10 cellular contexts compared by ENCODE assay signal in genomic region chr5:61534481-61535267, GRCh38.
DNase-seq lines count a peak whose midpoint lies in the region; ATAC-seq lines count a peak whose summit lies in the region.
"Had no signal": no experiment of that assay in that cellular context is flagged by ENCODE, and none has a peak within 500 bp of the region (broad histone marks: within the 10 kb centered on the region; RNA-seq: fewer than 3 reads in every experiment).

No MANE protein-coding gene starts in this region.

- ATAC-seq in activated CD4-positive, CD25-positive, alpha-beta regulatory T cell treated with anti-CD3 and anti-CD28 coated beads, Interleukin-2, amount 50 U/mL, for 24 hours = peak; percentile 59 to 66
- ATAC-seq in GM21717 (IDR thresholded peaks at IDR 0.05; ENCODE audit: unreplicated experiment) = peak; percentile 86
- peak; percentile 89 for ATAC-seq in HG03442 (IDR thresholded peaks at IDR 0.05; ENCODE audit: unreplicated experiment)
- ATAC-seq in natural killer cell treated with Interleukin-12 subunit alpha and Interleukin-12 subunit beta and Interleukin-15 and Interleukin-18, amount 100 ng/mL, for 72 hours = peak; percentile 75 to 81
- ATAC-seq: foreskin keratinocyte had no signal

- no peaks in the 10 kb centered on the region for H3K27me3 Mint-ChIP-seq in natural killer cell treated with Interleukin-12 subunit alpha and Interleukin-12 subunit beta and Interleukin-15 and Interleukin-18, amount 100 ng/mL, for 72 hours

- H3K4me3 Mint-ChIP-seq in natural killer cell treated with Interleukin-12 subunit alpha and Interleukin-12 subunit beta and Interleukin-15 and Interleukin-18, amount 100 ng/mL, for 72 hours = peak overlapping the region; percentile 42

- H3K27ac Mint-ChIP-seq in natural killer cell treated with Interleukin-12 subunit alpha and Interleukin-12 subunit beta and Interleukin-15 and Interleukin-18, amount 100 ng/mL, for 72 hours = peak overlapping the region in 1 of 2 donors; percentile 40

- no peaks in the 10 kb centered on the region for H3K9me3 Mint-ChIP-seq in natural killer cell treated with Interleukin-12 subunit alpha and Interleukin-12 subunit beta and Interleukin-15 and Interleukin-18, amount 100 ng/mL, for 72 hours

- peaks cover 11 to 13% of the 10 kb centered on the region in 2 donors for H3K4me1 Mint-ChIP-seq in natural killer cell treated with Interleukin-12 subunit alpha and Interleukin-12 subunit beta and Interleukin-15 and Interleukin-18, amount 100 ng/mL, for 72 hours (ENCODE audit: low read depth in 2 of 2)

- DNase-seq in activated CD4-positive, CD25-positive, alpha-beta regulatory T cell treated with anti-CD3 and anti-CD28 coated beads, Interleukin-2, amount 50 U/mL, for 72 hours = no peak
- DNase-seq in natural killer cell treated with Interleukin-12 subunit alpha and Interleukin-12 subunit beta and Interleukin-15 and Interleukin-18, amount 100 ng/mL, for 72 hours (ENCODE audit: low spot score) = no peak
- DNase-seq in LoVo (ENCODE audit: low spot score) (no peak), amygdala (lab: John Stamatoyannopoulos, UW) (no peak)
- DNase-seq in stimulated activated CD8-positive, alpha-beta memory T cell treated with anti-CD3 and anti-CD28 coated beads, Interleukin-4, amount 100 ng/mL, for 48 hours = no peak
- DNase-seq: foreskin keratinocyte, NCI-H1092 had no signal

- H3K36me3 Mint-ChIP-seq in natural killer cell treated with Interleukin-12 subunit alpha and Interleukin-12 subunit beta and Interleukin-15 and Interleukin-18, amount 100 ng/mL, for 72 hours = peaks cover 31% of the 10 kb centered on the region
